Comparison of ENCODE assay signal across 24 cellular contexts in genomic region chr1:201639826-201640225, GRCh38.
DNase-seq lines count a peak whose midpoint lies in the region; TF ChIP-seq lines count a peak whose summit lies in the region.
"Had no signal": no experiment of that assay in that cellular context is flagged by ENCODE, and none has a peak within 500 bp of the region (broad histone marks: within the 10 kb centered on the region; RNA-seq: fewer than 3 reads in every experiment).

No MANE protein-coding gene starts in this region.

- no peak overlapping the region for H3K27ac Mint-ChIP-seq in immature natural killer cell
- H3K27ac Mint-ChIP-seq: activated CD4-positive, alpha-beta T cell treated with anti-CD3 and anti-CD28 coated beads for 36 hours; T-helper 1 cell treated with Interleukin-12 subunit alpha and Interleukin-12 subunit beta and Interleukin-4 antibody, amounts not matched to agents 30 μg/mL and 1 μg/mL, for 36 hours had no signal

- no peaks in the 10 kb centered on the region for H3K9me2 ChIP-seq in SK-N-SH

- no peak overlapping the region for H3K9ac ChIP-seq in SK-N-SH
- H3K9ac ChIP-seq: KMS-11 had no signal

- H3F3A ChIP-seq in SK-N-SH (replicated peaks; ENCODE audit: insufficient read depth), result peaks cover 57% of the 10 kb centered on the region

- intact Hi-C loops in esophagus squamous epithelium (cut with DNase I) (no loop called here), sigmoid colon (cut with DNase I) (no loop called here)

- H3K4me3 Mint-ChIP-seq in immature natural killer cell, result no peak overlapping the region
- H3K4me3 Mint-ChIP-seq: activated CD4-positive, alpha-beta T cell treated with anti-CD3 and anti-CD28 coated beads for 36 hours; activated T-cell treated with anti-CD3 and anti-CD28 coated beads, Interleukin-2, amount 50 U/mL, for 4 hours; T-helper 1 cell treated with Interleukin-12 subunit alpha and Interleukin-12 subunit beta and Interleukin-4 antibody, amounts not matched to agents 30 μg/mL and 1 μg/mL, for 36 hours had no signal

- peaks cover 2 to 7% (median 3%) of the 10 kb centered on the region in 3 donors for H3K27me3 Mint-ChIP-seq in immature natural killer cell (ENCODE audit: low read depth in 3 of 3)

- H3K4me3 ChIP-seq in esophagus squamous epithelium (no peak overlapping the region), right atrium auricular region (no peak overlapping the region), sigmoid colon (no peak overlapping the region), SK-N-SH (ENCODE audit: low read depth in 2 of 2, low read length in 1 of 2) (no peak overlapping the region), tibial nerve (no peak overlapping the region)
- H3K4me3 ChIP-seq: adrenal gland, breast epithelium, mucosa of descending colon, PC-9, prostate gland, smooth muscle cell had no signal

- H3K27ac ChIP-seq in esophagus squamous epithelium, result peak overlapping the region in 3 of 4 donors; percentile 14 to 59 (median 30)
- peak overlapping the region; percentile 44 to 45 for H3K27ac ChIP-seq in right atrium auricular region
- H3K27ac ChIP-seq in sigmoid colon, result peak overlapping the region in 3 of 4 donors; percentile 24 to 54 (median 41)
- no peak overlapping the region for H3K27ac ChIP-seq in SK-N-SH (ENCODE audit: low read depth in 2 of 2, low read length in 1 of 2)
- no peak overlapping the region for H3K27ac ChIP-seq in tibial nerve
- H3K27ac ChIP-seq: KMS-11, neutrophil, PC-9, prostate gland had no signal

- H3K4me1 ChIP-seq in esophagus squamous epithelium (peaks cover 4 to 34% (median 7%) of the 10 kb centered on the region in 3 donors), right atrium auricular region (peaks cover 0 to 45% of the 10 kb centered on the region in 2 donors), sigmoid colon (peaks cover 0 to 5% (median 0%) of the 10 kb centered on the region in 4 donors), SK-N-SH (ENCODE audit: control insufficient read depth in 1 of 2, insufficient read depth in 2 of 2, low read depth in 1 of 2, low read length in 1 of 2) (peaks cover 20 to 24% of the 10 kb centered on the region in 2 experiments), tibial nerve (peaks cover 0 to 18% (median 0%) of the 10 kb centered on the region in 4 donors)
- H3K4me1 ChIP-seq: breast epithelium, prostate gland had no signal

- WGBS in esophagus squamous epithelium, 2 donors, result 55 to 91% methylated on average over 4 to 6 of the region's 6 CpGs
- WGBS in sigmoid colon, 2 donors, result 76 to 81% methylated on average over 6 of the region's 6 CpGs
- 96% methylated on average over 6 of the region's 6 CpGs for WGBS in SK-N-SH (ENCODE audit: low lambda C conversion rate)
- 49 to 50% methylated on average over 6 of the region's 6 CpGs for WGBS in tibial nerve, 2 donors

- H2AFZ ChIP-seq in SK-N-SH (ENCODE audit: low read depth), result no peak overlapping the region
- H2AFZ ChIP-seq: PC-9 had no signal

- H3K36me3 ChIP-seq in esophagus squamous epithelium (no peaks in the 10 kb centered on the region), right atrium auricular region (no peaks in the 10 kb centered on the region), sigmoid colon (peaks cover 0 to 4% (median 0%) of the 10 kb centered on the region in 4 donors), SK-N-SH (replicated peaks in 1 of 2; ENCODE audit: control insufficient read depth in 1 of 2, insufficient read depth in 2 of 2, low read length in 1 of 2) (peaks cover 28 to 31% of the 10 kb centered on the region in 2 experiments), tibial nerve (peaks cover 0 to 10% (median 0%) of the 10 kb centered on the region in 3 donors)
- H3K36me3 ChIP-seq: adrenal gland, breast epithelium, neutrophil, prostate gland had no signal

- CTCF ChIA-PET in SK-N-SH (lab: Yijun Ruan, JAX), result interaction anchor here (0.6 to 1.6 kb wide), 3 partner anchors 9 to 108 kb away, joined by 3 to 4 read pairs (median 3); no protein-coding TSS in a partner anchor

- H3K9me3 Mint-ChIP-seq in immature natural killer cell, result no peaks in the 10 kb centered on the region
- H3K9me3 Mint-ChIP-seq: activated T-cell treated with anti-CD3 and anti-CD28 coated beads, Interleukin-2, amount 50 U/mL, for 4 hours; T-helper 1 cell treated with Interleukin-12 subunit alpha and Interleukin-12 subunit beta and Interleukin-4 antibody, amounts not matched to agents 30 μg/mL and 1 μg/mL, for 36 hours had no signal

- in situ Hi-C loops in GM13977 (cut with MboI; ENCODE audit: low pct_unique_long_range_greater_than_20kb, low sequenced_read_pairs, unreplicated experiment), result no loop called here

- H4K20me1 ChIP-seq in SK-N-SH (ENCODE audit: insufficient read depth), result peaks cover 61% of the 10 kb centered on the region; the same call in 1 of the 2 replicates

- H3K79me2 ChIP-seq in SK-N-SH (ENCODE audit: insufficient read depth), result peaks cover 76% of the 10 kb centered on the region

- TF ChIP-seq CTCF in esophagus squamous epithelium (IDR thresholded peaks at IDR 0.05) (no peak), right atrium auricular region (IDR thresholded peaks at IDR 0.05) (no peak), sigmoid colon (IDR thresholded peaks at IDR 0.05) (no peak), SK-N-SH (IDR thresholded peaks at IDR 0.05) (no peak), GM13977 (IDR thresholded peaks at IDR 0.05; ENCODE audit: extremely low read depth, insufficient read depth, missing control alignments) (no peak), tibial nerve (IDR thresholded peaks at IDR 0.05) (no peak)

- TF ChIP-seq RAD21 in SK-N-SH (IDR thresholded peaks at IDR 0.05; ENCODE audit: low read length), result no peak

- TF ChIP-seq EP300 in sigmoid colon (IDR thresholded peaks at IDR 0.05), result no peak
- no peak for TF ChIP-seq EP300 in SK-N-SH (IDR thresholded peaks at IDR 0.05; ENCODE audit: borderline replicate concordance in 1 of 2, low read depth in 1 of 2, low read length in 1 of 2)
- no peak for TF ChIP-seq EP300 in tibial nerve (IDR thresholded peaks at IDR 0.05)

- peaks cover 0 to 7% (median 0%) of the 10 kb centered on the region in 4 donors for H3K27me3 ChIP-seq in esophagus squamous epithelium
- H3K27me3 ChIP-seq in right atrium auricular region, result no peaks in the 10 kb centered on the region
- H3K27me3 ChIP-seq in sigmoid colon, result no peaks in the 10 kb centered on the region
- no peaks in the 10 kb centered on the region for H3K27me3 ChIP-seq in SK-N-SH (ENCODE audit: insufficient read depth)
- H3K27me3 ChIP-seq in tibial nerve, result no peaks in the 10 kb centered on the region
- H3K27me3 ChIP-seq: adrenal gland, breast epithelium, neutrophil had no signal

- H3K4me1 Mint-ChIP-seq in immature natural killer cell, result no peaks in the 10 kb centered on the region
- H3K4me1 Mint-ChIP-seq: activated CD4-positive, alpha-beta T cell treated with anti-CD3 and anti-CD28 coated beads for 36 hours had no signal

- H3K9me3 ChIP-seq in esophagus squamous epithelium (no peaks in the 10 kb centered on the region), right atrium auricular region (no peaks in the 10 kb centered on the region), sigmoid colon (no peaks in the 10 kb centered on the region), SK-N-SH (no peaks in the 10 kb centered on the region), tibial nerve (no peaks in the 10 kb centered on the region)
- H3K9me3 ChIP-seq: adrenal gland, breast epithelium, mucosa of descending colon, neutrophil, prostate gland had no signal

- H3K36me3 Mint-ChIP-seq in immature natural killer cell, result no peaks in the 10 kb centered on the region

- no peak overlapping the region for H3K4me2 ChIP-seq in SK-N-SH
- H3K4me2 ChIP-seq: KMS-11, PC-9, smooth muscle cell had no signal

- DNase-seq in HCEC 1CT, result peak; percentile 31
- DNase-seq in esophagus squamous epithelium (lab: John Stamatoyannopoulos, UW), result no peak
- no peak for DNase-seq in right atrium auricular region (ENCODE audit: low spot score)
- DNase-seq in sigmoid colon, result no peak
- no peak for DNase-seq in SK-N-SH
- no peak for DNase-seq in GM13977 (ENCODE audit: low spot score)
- DNase-seq in immature natural killer cell, result no peak
- DNase-seq in tibial nerve (ENCODE audit: low spot score in 2 of 2), result no peak
- DNase-seq: activated CD4-positive, alpha-beta T cell treated with anti-CD3 and anti-CD28 coated beads for 36 hours; activated naive CD4-positive, alpha-beta T cell; activated T-cell treated with anti-CD3 and anti-CD28 coated beads, Interleukin-2, amount 50 U/mL, for 4 hours; cortex of kidney; NCI-H1417 treated with DMSO at 0.1 percent for 48 hours; NCI-H2107; stimulated activated CD4-positive, alpha-beta T cell treated with anti-CD3 and anti-CD28 coated beads, Interleukin-2, amount 100 ng/mL, for 24 hours had no signal

- POLR2A ChIA-PET in SK-N-SH (lab: Yijun Ruan, JAX), result no interaction called here

- no peak for TF ChIP-seq POLR2A in esophagus squamous epithelium (IDR thresholded peaks at IDR 0.05)
- TF ChIP-seq POLR2A in sigmoid colon (IDR thresholded peaks at IDR 0.05), result no peak
- no peak for TF ChIP-seq POLR2A in tibial nerve (IDR thresholded peaks at IDR 0.05)

TF ChIP-seq in SK-N-SH, 30 proteins besides CTCF, POLR2A, EP300 and RAD21 (continues in another document):
- no peak for TF ChIP-seq RCOR1 (IDR thresholded peaks at IDR 0.05; ENCODE audit: low read length)
- no peak for TF ChIP-seq YY1 (IDR thresholded peaks at IDR 0.05; ENCODE audit: low read depth)
- no peak for TF ChIP-seq TEAD4 (IDR thresholded peaks at IDR 0.05; ENCODE audit: borderline replicate concordance, insufficient read depth)
- no peak for TF ChIP-seq ZBTB33 (IDR thresholded peaks at IDR 0.05; ENCODE audit: borderline replicate concordance, low read depth)
- no peak for TF ChIP-seq RFX5 (IDR thresholded peaks at IDR 0.05; ENCODE audit: low read length)
- no peak for TF ChIP-seq RXRA (IDR thresholded peaks at IDR 0.05; ENCODE audit: borderline replicate concordance, low read depth)
- TF ChIP-seq MXI1 (IDR thresholded peaks at IDR 0.05; ENCODE audit: low read depth, low read length), result no peak
- no peak for TF ChIP-seq NRF1 (IDR thresholded peaks at IDR 0.05; ENCODE audit: low read depth, low read length)
- TF ChIP-seq CHD2 (IDR thresholded peaks at IDR 0.05; ENCODE audit: low read length, partially characterized antibody), result no peak
- TF ChIP-seq ELF1 (IDR thresholded peaks at IDR 0.05), result no peak

Comparison
In these comparisons a context has a peak if more than half of its experiments do, and no peak if none do; other contexts are left out.
1. H3K27ac ChIP-seq: peak in esophagus squamous epithelium (3 of 4), right atrium auricular region (2 of 2) and sigmoid colon (3 of 4); none in SK-N-SH (0 of 2) and tibial nerve (0 of 4).